Comparison of ENCODE assay signal across 12 cellular contexts in genomic region chr9:130893250-130894101, GRCh38. TPM values are rescaled to one million over a fixed set of nuclear protein-coding genes. Genes with fewer than 3 reads are reported as not detected.
DNase-seq lines count a peak whose midpoint lies in the region; ATAC-seq and TF ChIP-seq lines count a peak whose summit lies in the region.
"Had no signal": no experiment of that assay in that cellular context is flagged by ENCODE, and none has a peak within 500 bp of the region (broad histone marks: within the 10 kb centered on the region; RNA-seq: fewer than 3 reads in every experiment).

No MANE protein-coding gene starts in this region.

- no peak overlapping the region for H2AFZ ChIP-seq in mesenchymal stem cell (ENCODE audit: low read depth, low read length)

- no peak overlapping the region for H3K4ac ChIP-seq in mesenchymal stem cell (ENCODE audit: low read depth in 1 of 2, low read length in 2 of 2)

- H3K4me3 ChIP-seq in AG10803 (ENCODE audit: low read length) (no peak overlapping the region), mesenchymal stem cell (ENCODE audit: insufficient read depth in 1 of 2, low read depth in 1 of 2, low read length in 2 of 2) (no peak overlapping the region)

- peaks cover 16% of the 10 kb centered on the region for H3K27me3 Mint-ChIP-seq in endothelial cell (ENCODE audit: unreplicated experiment)
- H3K27me3 Mint-ChIP-seq: CD8-positive, alpha-beta memory T cell had no signal

- peaks cover 5% of the 10 kb centered on the region for H3K79me1 ChIP-seq in mesenchymal stem cell (replicated peaks; ENCODE audit: low read length, poor library complexity, severe bottlenecking)

- H3K27ac ChIP-seq in mesenchymal stem cell (ENCODE audit: low read length, poor library complexity, severe bottlenecking): no peak overlapping the region

- H3K27me3 ChIP-seq in mesenchymal stem cell (ENCODE audit: control insufficient read depth in 1 of 2, insufficient read depth in 1 of 2, low read length in 2 of 2): peaks cover 0 to 7% of the 10 kb centered on the region in 2 experiments

- H3K18ac ChIP-seq in mesenchymal stem cell (ENCODE audit: low read depth in 1 of 2, low read length in 2 of 2): no peak overlapping the region

- H2BK120ac ChIP-seq in mesenchymal stem cell (ENCODE audit: low read depth, low read length): no peak overlapping the region

- no peak overlapping the region for H2BK15ac ChIP-seq in mesenchymal stem cell (ENCODE audit: low read depth, poor library complexity, severe bottlenecking)

- peaks cover 12% of the 10 kb centered on the region for H3K36me3 Mint-ChIP-seq in endothelial cell (ENCODE audit: low read depth, unreplicated experiment)

- no peak overlapping the region for H3K14ac ChIP-seq in mesenchymal stem cell (ENCODE audit: low read length in 2 of 2)

- peak overlapping the region; percentile 81 for H3K27ac Mint-ChIP-seq in endothelial cell (ENCODE audit: unreplicated experiment)

- H3K4me1 Mint-ChIP-seq in endothelial cell (ENCODE audit: unreplicated experiment): peaks cover 9% of the 10 kb centered on the region
- H3K4me1 Mint-ChIP-seq: CD8-positive, alpha-beta memory T cell had no signal

- DNase-seq in AG10803 (ENCODE audit: low read depth): no peak
- peak; percentile 86 to 90 for DNase-seq in NOMO-1 (lab: John Stamatoyannopoulos, UW; ENCODE audit: unreplicated experiment in 2 of 2)
- peak; percentile 41 for DNase-seq in endothelial cell (ENCODE audit: low spot score)
- DNase-seq in mesenchymal stem cell: peak; percentile 9
- no peak for DNase-seq in stimulated activated naive CD4-positive, alpha-beta T cell treated with Interleukin-2 at 50 U/mL for 16 hours (lab: John Stamatoyannopoulos, UW)
- DNase-seq in DMS153 treated with DMSO at 0.1 percent for 48 hours (lab: John Stamatoyannopoulos, UW; ENCODE audit: unreplicated experiment): no peak
- DNase-seq: activated effector memory CD4-positive, alpha-beta T cell treated with Interleukin-2 at 50 U/mL for 16 hours; CD8-positive, alpha-beta memory T cell; SHP77 had no signal

- no peaks in the 10 kb centered on the region for H3K9me3 ChIP-seq in mesenchymal stem cell (ENCODE audit: control insufficient read depth, low read length)

- H3K23ac ChIP-seq in mesenchymal stem cell (ENCODE audit: low read length in 2 of 2): no peak overlapping the region

- 91% methylated on average over 37 of the region's 37 CpGs for WGBS in mesenchymal stem cell

- H3K4me1 ChIP-seq in mesenchymal stem cell (ENCODE audit: control insufficient read depth, insufficient read depth, low read depth, low read length): peaks cover 13% of the 10 kb centered on the region

- ATAC-seq in HG03521 (IDR thresholded peaks at IDR 0.05; ENCODE audit: unreplicated experiment): no peak
- no peak for ATAC-seq in GM21737 (IDR thresholded peaks at IDR 0.05; ENCODE audit: unreplicated experiment)

- no peak overlapping the region for H2BK5ac ChIP-seq in mesenchymal stem cell (ENCODE audit: low read depth, low read length, poor library complexity, severe bottlenecking)

- no peak overlapping the region for H4K91ac ChIP-seq in mesenchymal stem cell (ENCODE audit: low read length)

- no peak overlapping the region for H4K8ac ChIP-seq in mesenchymal stem cell (ENCODE audit: low read length)

- H3K4me3 Mint-ChIP-seq in endothelial cell (ENCODE audit: unreplicated experiment): no peak overlapping the region
- H3K4me3 Mint-ChIP-seq: CD8-positive, alpha-beta memory T cell had no signal

- H3K9ac ChIP-seq in mesenchymal stem cell (ENCODE audit: low read length): peak overlapping the region; percentile 3

- H2BK12ac ChIP-seq in mesenchymal stem cell (ENCODE audit: low read length in 2 of 2): no peak overlapping the region

- H3K9me3 Mint-ChIP-seq in endothelial cell (ENCODE audit: unreplicated experiment): no peaks in the 10 kb centered on the region
- H3K9me3 Mint-ChIP-seq: CD8-positive, alpha-beta memory T cell had no signal

- no peak overlapping the region for H3K4me2 ChIP-seq in mesenchymal stem cell (ENCODE audit: low read length, poor library complexity, severe bottlenecking)

- peaks cover 58 to 73% of the 10 kb centered on the region in 2 experiments for H3K36me3 ChIP-seq in mesenchymal stem cell (ENCODE audit: control insufficient read depth in 1 of 2, insufficient read depth in 2 of 2, low read depth in 1 of 2, low read length in 2 of 2)

- peak; percentile 17; the same call in 1 of the 2 replicates for TF ChIP-seq CTCF in AG10803 (conservative IDR thresholded peaks at IDR 0.05; ENCODE audit: low read length)
- no peak for TF ChIP-seq CTCF in endothelial cell (IDR thresholded peaks at IDR 0.05; ENCODE audit: unreplicated experiment)

- H2AK5ac ChIP-seq in mesenchymal stem cell (ENCODE audit: low read length, severe bottlenecking): no peak overlapping the region

RNA-seq across cellular contexts. Expression of gene QRFP, which starts 3.1 kb away (rescaled TPM):
- not detected for total RNA-seq in endothelial cell (ENCODE audit: unreplicated experiment)
- not detected for polyA plus RNA-seq in mesenchymal stem cell (2013, experiment 1 of 2)
- polyA plus RNA-seq in mesenchymal stem cell (2013, experiment 2 of 2): not detected
- total RNA-seq: CD8-positive, alpha-beta memory T cell; glomerular endothelial cell had no signal
- polyA plus RNA-seq: CD8-positive, alpha-beta memory T cell had no signal

RNA-seq across cellular contexts. Expression of gene FIBCD1, which starts 45.6 kb away (rescaled TPM):
- total RNA-seq in endothelial cell (ENCODE audit: unreplicated experiment): 0.33 TPM
- polyA plus RNA-seq in mesenchymal stem cell (2013, experiment 1 of 2): 0.40 TPM
- polyA plus RNA-seq in mesenchymal stem cell (2013, experiment 2 of 2): 0.44 TPM
- total RNA-seq: CD8-positive, alpha-beta memory T cell; glomerular endothelial cell had no signal
- polyA plus RNA-seq: CD8-positive, alpha-beta memory T cell had no signal

RNA-seq across cellular contexts. Expression of gene ABL1, which starts 58.4 kb away (rescaled TPM):
- 121 TPM for total RNA-seq in endothelial cell (ENCODE audit: unreplicated experiment)
- polyA plus RNA-seq in mesenchymal stem cell (2013, experiment 1 of 2): 49.4 TPM
- polyA plus RNA-seq in mesenchymal stem cell (2013, experiment 2 of 2): 49.9 TPM

Comparison
In these comparisons a context has a peak if more than half of its experiments do, and no peak if none do; other contexts are left out.
1. DNase-seq: peak in NOMO-1 (2 of 2), endothelial cell (single experiment) and mesenchymal stem cell (single experiment); none in AG10803 (single experiment), stimulated activated naive CD4-positive, alpha-beta T cell treated with Interleukin-2 at 50 U/mL for 16 hours (single experiment) and DMS153 treated with DMSO at 0.1 percent for 48 hours (single experiment).